Comparison of ENCODE assay signal across 8 cellular contexts in genomic region chr13:45615501-45616101, GRCh38. TPM values are rescaled to one million over a fixed set of nuclear protein-coding genes. Genes with fewer than 3 reads are reported as not detected.
DNase-seq lines count a peak whose midpoint lies in the region; ATAC-seq and TF ChIP-seq lines count a peak whose summit lies in the region.

TSS of gene ERICH6B (minus strand) at chr13:45615739. CDS start at chr13:45597005, 18,734 bp downstream.

- intact Hi-C loops in gastrocnemius medialis (cut with DNase I; ENCODE audit: low total_unique reads): no loop called here

- TF ChIP-seq CTCF in gastrocnemius medialis (IDR thresholded peaks at IDR 0.05 in 4 of 5, conservative IDR thresholded peaks at IDR 0.05 in 1 of 5): no peak
- TF ChIP-seq CTCF in GM20000 (IDR thresholded peaks at IDR 0.05; ENCODE audit: extremely low read depth, missing control alignments): no peak

- no peak within 1 kb of the TSS for H3K23ac ChIP-seq in neuronal stem cell (ENCODE audit: low read depth, low read length, poor library complexity)

- no peak within 1 kb of the TSS for H4K8ac ChIP-seq in neuronal stem cell (ENCODE audit: low read depth, low read length)

- peak within 1 kb of the TSS; percentile 37 to 43 for H3K4me3 ChIP-seq in neuronal stem cell (ENCODE audit: low read length in 2 of 2)
- H3K4me3 ChIP-seq in gastrocnemius medialis: peak within 1 kb of the TSS in 2 of 4 donors; percentile 5 to 27

- no peak for TF ChIP-seq POLR2A in gastrocnemius medialis (IDR thresholded peaks at IDR 0.05)

- H3K4me2 ChIP-seq in neuronal stem cell (ENCODE audit: insufficient read depth, low read length, poor library complexity, severe bottlenecking): peak within 1 kb of the TSS; percentile 56

- peak within 1 kb of the TSS; percentile 72 for H3K9ac ChIP-seq in neuronal stem cell (ENCODE audit: low read depth, low read length, poor library complexity)

- H3K27me3 ChIP-seq in neuronal stem cell (ENCODE audit: control insufficient read depth in 3 of 3, insufficient read depth in 3 of 3, low read depth in 1 of 3, low read length in 3 of 3): peaks cover 0 to 26% (median 0%) of the 10 kb centered on the region in 3 experiments
- H3K27me3 ChIP-seq in gastrocnemius medialis: peaks cover 0 to 7% (median 0%) of the 10 kb centered on the region in 3 donors

- no peak within 1 kb of the TSS for H2BK15ac ChIP-seq in neuronal stem cell (ENCODE audit: low read length)

- no peak within 1 kb of the TSS for H2BK12ac ChIP-seq in neuronal stem cell (ENCODE audit: low read length)

- peak within 1 kb of the TSS; percentile 89 for H2AFZ ChIP-seq in neuronal stem cell (ENCODE audit: low read length)

- WGBS in neuronal stem cell (ENCODE audit: extremely low coverage in 2 of 2, insufficient read length in 2 of 2, insufficient replicate concordance in 1 of 2), 2 donors: no CpG with 5 or more reads among the region's 27 CpGs

- in situ Hi-C loops in gastrocnemius medialis (cut with MboI; ENCODE audit: low sequenced_read_pairs in 4 of 4): no loop called here

- H3K4me1 ChIP-seq in neuronal stem cell (ENCODE audit: control insufficient read depth in 2 of 2, insufficient read depth in 1 of 2, low read depth in 1 of 2, low read length in 2 of 2): peaks cover 6 to 11% of the 10 kb centered on the region in 2 donors
- H3K4me1 ChIP-seq in gastrocnemius medialis: no peaks in the 10 kb centered on the region

- DNase-seq in ELR (ENCODE audit: low read depth) (peak; percentile 39), NCI-H524 (lab: John Stamatoyannopoulos, UW) (peak; percentile 69 to 87), fibroblast of peridontal ligament (ENCODE audit: extremely low read depth) (peak; percentile 6), neuronal stem cell (ENCODE audit: low spot score) (peak; percentile 80), gastrocnemius medialis (no peak), GM20000 (ENCODE audit: low spot score) (no peak), GF-D8 (lab: John Stamatoyannopoulos, UW) (no peak)

- no peak within 1 kb of the TSS for H2BK5ac ChIP-seq in neuronal stem cell (ENCODE audit: low read length)

- no peaks in the 10 kb centered on the region for H3K79me1 ChIP-seq in neuronal stem cell (ENCODE audit: low read depth, low read length)

- H2AK5ac ChIP-seq in neuronal stem cell (ENCODE audit: low read depth, low read length): peak within 1 kb of the TSS; percentile 66

- no peak within 1 kb of the TSS for H3K4ac ChIP-seq in neuronal stem cell (ENCODE audit: low read length)

- peak within 1 kb of the TSS; percentile 49 for H4K91ac ChIP-seq in neuronal stem cell (ENCODE audit: low read depth, low read length, poor library complexity)

- no peak within 1 kb of the TSS for H3K27ac ChIP-seq in neuronal stem cell (replicated peaks; ENCODE audit: low read length)
- H3K27ac ChIP-seq in gastrocnemius medialis: no peak within 1 kb of the TSS

- peak within 1 kb of the TSS; percentile 66 for H3K18ac ChIP-seq in neuronal stem cell (ENCODE audit: low read length)

- no peak within 1 kb of the TSS for H2BK120ac ChIP-seq in neuronal stem cell (ENCODE audit: low read depth, low read length)

- H3K9me3 ChIP-seq in neuronal stem cell (replicated peaks in 1 of 2; ENCODE audit: control insufficient read depth in 2 of 2, insufficient read depth in 1 of 2, low read depth in 1 of 2, low read length in 2 of 2) (peaks cover 0 to 6% of the 10 kb centered on the region in 2 donors), gastrocnemius medialis (no peaks in the 10 kb centered on the region)

- H3K36me3 ChIP-seq in neuronal stem cell (replicated peaks in 1 of 2; ENCODE audit: control insufficient read depth in 2 of 2, insufficient read depth in 2 of 2, low read length in 2 of 2): no peaks in the 10 kb centered on the region
- no peaks in the 10 kb centered on the region for H3K36me3 ChIP-seq in gastrocnemius medialis

- ATAC-seq in HG03108 (IDR thresholded peaks at IDR 0.05; ENCODE audit: unreplicated experiment) (no peak), gastrocnemius medialis (no peak)

- no peak within 1 kb of the TSS for H3K14ac ChIP-seq in neuronal stem cell (ENCODE audit: low read length)

RNA-seq across cellular contexts. Expression of gene ERICH6B, which starts in this region (rescaled TPM):
- 0.03 TPM for polyA plus RNA-seq in neuronal stem cell (2013, experiment 1 of 2)
- polyA plus RNA-seq in neuronal stem cell (2013, experiment 2 of 2): not detected
- not detected for total RNA-seq in gastrocnemius medialis

Comparison
In these comparisons a context has a peak if more than half of its experiments do, and no peak if none do; other contexts are left out.
1. DNase-seq: peak in ELR (single experiment), NCI-H524 (2 of 2), fibroblast of peridontal ligament (single experiment) and neuronal stem cell (single experiment); none in gastrocnemius medialis (0 of 2), GM20000 (single experiment) and GF-D8 (single experiment).